In genomic region chr7:1964913-1965578, GRCh38 we compare ENCODE assay signal across 15 cellular contexts.
DNase-seq lines count a peak whose midpoint lies in the region; ATAC-seq and TF ChIP-seq lines count a peak whose summit lies in the region.
"Had no signal": no experiment of that assay in that cellular context is flagged by ENCODE, and none has a peak within 500 bp of the region (broad histone marks: within the 10 kb centered on the region; RNA-seq: fewer than 3 reads in every experiment).

No MANE protein-coding gene starts in this region.

- no peak overlapping the region for H3K9ac ChIP-seq in HUES6 (ENCODE audit: low read length)

- WGBS in right cardiac atrium, result 95% methylated on average over 25 of the region's 25 CpGs

- H3K36me3 ChIP-seq in BE2C, result no peaks in the 10 kb centered on the region
- peaks cover 22% of the 10 kb centered on the region for H3K36me3 ChIP-seq in HUES6 (ENCODE audit: control insufficient read depth, insufficient read depth, low read length)
- H3K36me3 ChIP-seq: Peyer's patch had no signal

- H3K27me3 Mint-ChIP-seq in activated CD8-positive, alpha-beta T cell treated with anti-CD3 and anti-CD28 coated beads, Interleukin-2, amount 10 ng/mL, durations not matched to agents 7 days and 5 days (ENCODE audit: low read depth), result no peaks in the 10 kb centered on the region

- peaks cover 11% of the 10 kb centered on the region for H3K4me1 Mint-ChIP-seq in activated CD8-positive, alpha-beta T cell treated with anti-CD3 and anti-CD28 coated beads, Interleukin-2, amount 10 ng/mL, durations not matched to agents 7 days and 5 days (ENCODE audit: low read depth)

- no peak for TF ChIP-seq CTCF in BE2C (IDR thresholded peaks at IDR 0.05; ENCODE audit: low read depth, low read length)

- H3K4me3 Mint-ChIP-seq in activated CD8-positive, alpha-beta T cell treated with anti-CD3 and anti-CD28 coated beads, Interleukin-2, amount 10 ng/mL, durations not matched to agents 7 days and 5 days, result no peak overlapping the region

- 0 out of 2 replicates have a peak overlapping the region, but pooled peaks have one; percentile 26 for H3K27ac ChIP-seq in HUES6 (ENCODE audit: low read depth, low read length)
- H3K27ac ChIP-seq in right cardiac atrium (ENCODE audit: low read length), result no peak overlapping the region
- H3K27ac ChIP-seq: Peyer's patch had no signal

- CTCF ChIA-PET in activated CD8-positive, alpha-beta T cell treated with anti-CD3 and anti-CD28 coated beads, Interleukin-2, amount 10 ng/mL, durations not matched to agents 7 days and 5 days (lab: Charles Lee), result no interaction called here

- H3K36me3 Mint-ChIP-seq in activated CD8-positive, alpha-beta T cell treated with anti-CD3 and anti-CD28 coated beads, Interleukin-2, amount 10 ng/mL, durations not matched to agents 7 days and 5 days (ENCODE audit: low read depth), result peaks cover 47% of the 10 kb centered on the region

- no peaks in the 10 kb centered on the region; the same call in 1 of the 2 replicates for H3K9me3 ChIP-seq in BE2C
- peaks cover 4% of the 10 kb centered on the region; the same call in 1 of the 2 replicates for H3K9me3 ChIP-seq in HUES6 (ENCODE audit: control insufficient read depth, insufficient read depth, low read depth, low read length)
- H3K9me3 ChIP-seq in right cardiac atrium (ENCODE audit: control insufficient read depth, low read length), result no peaks in the 10 kb centered on the region
- H3K9me3 ChIP-seq: Peyer's patch had no signal

- H3K4me1 ChIP-seq in BE2C (no peaks in the 10 kb centered on the region), HUES6 (ENCODE audit: control insufficient read depth, insufficient read depth, low read length) (no peaks in the 10 kb centered on the region), right cardiac atrium (ENCODE audit: control insufficient read depth, insufficient read depth, low read length) (no peaks in the 10 kb centered on the region)
- H3K4me1 ChIP-seq: Peyer's patch had no signal

- ATAC-seq in right cardiac atrium, result peak in 1 of 2 donors; percentile 27
- no peak for ATAC-seq in activated CD8-positive, alpha-beta T cell treated with anti-CD3 and anti-CD28 coated beads, Interleukin-2, amount 10 ng/mL, durations not matched to agents 7 days and 5 days

- H3K27ac Mint-ChIP-seq in activated CD8-positive, alpha-beta T cell treated with anti-CD3 and anti-CD28 coated beads, Interleukin-2, amount 10 ng/mL, durations not matched to agents 7 days and 5 days, result no peak overlapping the region

- H3K9me3 Mint-ChIP-seq in activated CD8-positive, alpha-beta T cell treated with anti-CD3 and anti-CD28 coated beads, Interleukin-2, amount 10 ng/mL, durations not matched to agents 7 days and 5 days (ENCODE audit: insufficient read depth), result peaks cover 28% of the 10 kb centered on the region

- DNase-seq in BE2C (peak; percentile 3), right cardiac atrium (peak in 2 of 3 donors; percentile 42 to 49), retina (peak; percentile 7), SHP77 treated with DMSO at 0.1 percent for 48 hours (lab: John Stamatoyannopoulos, UW) (no peak), NCI-H2029 (lab: John Stamatoyannopoulos, UW) (no peak)
- DNase-seq in activated CD8-positive, alpha-beta T cell treated with anti-CD3 and anti-CD28 coated beads, Interleukin-2, amount 10 ng/mL, durations not matched to agents 7 days and 5 days, result no peak
- DNase-seq: DMS79 treated with DMSO at 0.1 percent for 48 hours; MM.1S; NCI-H1092; NCI-H1436 treated with DMSO at 0.1 percent for 48 hours; NCI-H2029 treated with DMSO at 0.1 percent for 48 hours; NCI-H748 treated with DMSO at 0.1 percent for 48 hours; NK-92 treated with Interleukin-12 subunit alpha and Interleukin-12 subunit beta, amount 100 ng/mL, for 24 hours; Peyer's patch had no signal

- intact Hi-C loops in right cardiac atrium (cut with DNase I), result no loop called here

- H3K27me3 ChIP-seq in BE2C (no peaks in the 10 kb centered on the region), HUES6 (ENCODE audit: control insufficient read depth, insufficient read depth, low read length) (no peaks in the 10 kb centered on the region), right cardiac atrium (ENCODE audit: control insufficient read depth, insufficient read depth) (no peaks in the 10 kb centered on the region)
- H3K27me3 ChIP-seq: Peyer's patch had no signal

- POLR2A ChIA-PET in activated CD8-positive, alpha-beta T cell treated with anti-CD3 and anti-CD28 coated beads, Interleukin-2, amount 10 ng/mL, durations not matched to agents 7 days and 5 days (lab: Charles Lee), result no interaction called here

- H3K4me3 ChIP-seq in BE2C (ENCODE audit: low read depth, low read length) (no peak overlapping the region), HUES6 (ENCODE audit: low read depth, low read length) (no peak overlapping the region), right cardiac atrium (ENCODE audit: low read length) (no peak overlapping the region)
- H3K4me3 ChIP-seq: Peyer's patch had no signal

Comparison
In these comparisons a context has a peak if more than half of its experiments do, and no peak if none do; other contexts are left out.
1. DNase-seq: peak in BE2C (single experiment), right cardiac atrium (2 of 3) and retina (single experiment); none in SHP77 treated with DMSO at 0.1 percent for 48 hours (single experiment), activated CD8-positive, alpha-beta T cell treated with anti-CD3 and anti-CD28 coated beads, Interleukin-2, amount 10 ng/mL, durations not matched to agents 7 days and 5 days (single experiment) and NCI-H2029 (single experiment).